ENCODE assay signal across 14 cellular contexts in the genomic region with DNA sequence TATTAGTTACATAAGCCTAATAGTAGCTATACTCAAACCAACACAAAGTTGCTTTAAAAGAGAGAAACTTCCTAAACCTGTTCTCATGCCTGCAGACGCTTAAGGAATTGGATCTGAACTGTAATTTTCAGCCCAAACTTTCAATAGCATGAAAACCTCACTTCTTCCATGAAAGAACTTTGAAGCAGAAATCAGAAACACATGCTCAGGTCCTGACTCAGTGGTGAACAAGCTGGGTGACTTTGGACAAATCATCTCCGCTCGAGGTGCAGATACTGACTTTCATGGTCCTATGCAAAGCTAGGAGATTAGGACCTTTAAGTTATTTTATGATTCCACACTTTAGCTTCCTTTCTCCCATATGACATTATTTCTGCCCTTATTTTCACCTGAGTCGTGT. TPM values are rescaled to one million over a fixed set of nuclear protein-coding genes. Genes with fewer than 3 reads are reported as not detected.
DNase-seq lines count a peak whose midpoint lies in the region; ATAC-seq, FAIRE-seq and TF ChIP-seq lines count a peak whose summit lies in the region.
"Had no signal": no experiment of that assay in that cellular context is flagged by ENCODE, and none has a peak within 500 bp of the region (broad histone marks: within the 10 kb centered on the region; RNA-seq: fewer than 3 reads in every experiment).

No MANE protein-coding gene starts in this region.

- no peak overlapping the region for H3K56ac ChIP-seq in H1 (replicated peaks; ENCODE audit: insufficient read length, low read depth, low read length)

- no peaks in the 10 kb centered on the region for H3K36me3 ChIP-seq in CD8-positive, alpha-beta memory T cell (ENCODE audit: insufficient read depth, low read length)
- no peaks in the 10 kb centered on the region for H3K36me3 ChIP-seq in SK-N-SH (replicated peaks in 1 of 2; ENCODE audit: control insufficient read depth in 1 of 2, insufficient read depth in 2 of 2, low read length in 1 of 2)
- no peaks in the 10 kb centered on the region for H3K36me3 ChIP-seq in H1 (ENCODE audit: control insufficient read depth in 2 of 4, insufficient read depth in 4 of 4, low read length in 3 of 4)
- H3K36me3 ChIP-seq in upper lobe of left lung, result no peaks in the 10 kb centered on the region
- H3K36me3 ChIP-seq: gastroesophageal sphincter had no signal

- DNase-seq in CD8-positive, alpha-beta memory T cell, result no peak
- DNase-seq in SK-N-SH (no peak), H1 (ENCODE audit: low read depth in 1 of 2, low spot score in 2 of 2) (no peak), epidermal melanocyte (ENCODE audit: insufficient read length, low spot score) (no peak), SW 1271 (lab: John Stamatoyannopoulos, UW) (no peak), upper lobe of left lung (no peak)
- DNase-seq: cerebellar nuclear complex, left ventricle myocardium superior, NCI-H526 treated with DMSO at 0.1 percent for 48 hours, posterior cingulate gyrus had no signal

- no peak overlapping the region for H2BK15ac ChIP-seq in H1 (ENCODE audit: low read length)

- FAIRE-seq in A204.1 (lab: Jason Lieb, UNC) (peak; percentile 25), H1 (lab: Jason Lieb, UNC) (no peak)

- ATAC-seq in GM19351 (IDR thresholded peaks at IDR 0.05; ENCODE audit: unreplicated experiment) (no peak), upper lobe of left lung (ENCODE audit: low FRiP score in 2 of 2) (no peak)
- ATAC-seq: left ventricle myocardium superior had no signal

- no peaks in the 10 kb centered on the region for H3K9me2 ChIP-seq in SK-N-SH

- no peak overlapping the region for H4K91ac ChIP-seq in H1 (replicated peaks; ENCODE audit: insufficient read length, low read length)

- H2BK120ac ChIP-seq in H1 (replicated peaks; ENCODE audit: low read depth, low read length), result no peak overlapping the region

- no peak overlapping the region for H2AK5ac ChIP-seq in H1 (ENCODE audit: low read depth, low read length)

- H3K79me1 ChIP-seq in H1 (ENCODE audit: low read depth, low read length), result no peaks in the 10 kb centered on the region

- peak overlapping the region in 5 of 8 donors; percentile 14 to 96 (median 85) for H3K27ac Mint-ChIP-seq in CD8-positive, alpha-beta memory T cell

- TF ChIP-seq POLR2A in H1 (IDR thresholded peaks at IDR 0.05; ENCODE audit: control extremely low read depth in 1 of 2, low read depth in 2 of 2, low read length in 2 of 2), result no peak
- no peak for TF ChIP-seq POLR2A in upper lobe of left lung (IDR thresholded peaks at IDR 0.05)

- H3K27me3 ChIP-seq in CD8-positive, alpha-beta memory T cell (ENCODE audit: insufficient read depth, low read length, poor library complexity, severe bottlenecking), result no peaks in the 10 kb centered on the region
- H3K27me3 ChIP-seq in SK-N-SH (ENCODE audit: insufficient read depth), result no peaks in the 10 kb centered on the region
- no peaks in the 10 kb centered on the region; a peak in 1 of 7 replicates for H3K27me3 ChIP-seq in H1 (replicated peaks in 1 of 4; ENCODE audit: control insufficient read depth in 3 of 4, extremely low read depth in 1 of 4, insufficient read depth in 3 of 4, low read length in 3 of 4)
- H3K27me3 ChIP-seq in upper lobe of left lung, result no peaks in the 10 kb centered on the region
- H3K27me3 ChIP-seq: gastroesophageal sphincter had no signal

- POLR2A ChIA-PET in CD8-positive, alpha-beta memory T cell (lab: Charles Lee), result no interaction called here
- POLR2A ChIA-PET in SK-N-SH (lab: Yijun Ruan, JAX) (no interaction called here), H1 (lab: Charles Lee; ENCODE audit: partially characterized antibody) (no interaction called here)

- H2BK5ac ChIP-seq in H1 (ENCODE audit: low read depth, low read length), result no peak overlapping the region

- no peak overlapping the region for H3K27ac ChIP-seq in CD8-positive, alpha-beta memory T cell (ENCODE audit: low read depth, low read length)
- H3K27ac ChIP-seq in SK-N-SH (ENCODE audit: low read depth in 2 of 2, low read length in 1 of 2) (peak overlapping the region in 1 of 2 experiments; percentile 82; a peak in 2 of 4 replicates), H1 (ENCODE audit: low read depth, low read length) (no peak overlapping the region), upper lobe of left lung (no peak overlapping the region)

- no peak overlapping the region for H3K4ac ChIP-seq in H1 (replicated peaks; ENCODE audit: insufficient read length, low read depth, low read length)

- peaks cover 22 to 37% (median 34%) of the 10 kb centered on the region in 3 donors for H3K4me1 Mint-ChIP-seq in CD8-positive, alpha-beta memory T cell

- H3K9me3 ChIP-seq in CD8-positive, alpha-beta memory T cell (ENCODE audit: low read length), result no peaks in the 10 kb centered on the region
- H3K9me3 ChIP-seq in SK-N-SH, result no peaks in the 10 kb centered on the region
- no peaks in the 10 kb centered on the region for H3K9me3 ChIP-seq in H1 (ENCODE audit: insufficient read depth in 2 of 2, low read depth in 1 of 2, low read length in 1 of 2)
- H3K9me3 ChIP-seq in upper lobe of left lung, result no peaks in the 10 kb centered on the region
- H3K9me3 ChIP-seq: gastroesophageal sphincter had no signal

- no peak overlapping the region for H3K4me3 ChIP-seq in CD8-positive, alpha-beta memory T cell (ENCODE audit: low read length)
- no peak overlapping the region for H3K4me3 ChIP-seq in SK-N-SH (ENCODE audit: low read depth in 2 of 2, low read length in 1 of 2)
- H3K4me3 ChIP-seq in H1 (ENCODE audit: extremely low read depth in 1 of 4, insufficient read depth in 2 of 4, low read depth in 3 of 4, low read length in 4 of 4), result no peak overlapping the region
- H3K4me3 ChIP-seq in upper lobe of left lung, result no peak overlapping the region

- H3F3A ChIP-seq in SK-N-SH (replicated peaks; ENCODE audit: insufficient read depth), result peaks cover 11% of the 10 kb centered on the region

- no peak overlapping the region for H4K5ac ChIP-seq in H1 (ENCODE audit: insufficient read length, low read depth, low read length)

- H3K27me3 Mint-ChIP-seq in CD8-positive, alpha-beta memory T cell, result no peaks in the 10 kb centered on the region

- peaks cover 23% of the 10 kb centered on the region for H3K4me1 ChIP-seq in CD8-positive, alpha-beta memory T cell (ENCODE audit: insufficient read depth, low read length)
- H3K4me1 ChIP-seq in SK-N-SH (ENCODE audit: control insufficient read depth in 1 of 2, insufficient read depth in 2 of 2, low read depth in 1 of 2, low read length in 1 of 2) (peaks cover 10 to 12% of the 10 kb centered on the region in 2 experiments), H1 (replicated peaks in 1 of 4; ENCODE audit: control insufficient read depth in 3 of 4, insufficient read depth in 4 of 4, low read length in 3 of 4) (peaks cover 2 to 3% (median 2%) of the 10 kb centered on the region in 4 experiments; a peak in 4 of 7 replicates), upper lobe of left lung (peaks cover 5 to 17% (median 11%) of the 10 kb centered on the region in 4 donors)

- CTCF ChIA-PET in CD8-positive, alpha-beta memory T cell (lab: Charles Lee), result no interaction called here
- CTCF ChIA-PET in SK-N-SH (lab: Yijun Ruan, JAX), result no interaction called here
- CTCF ChIA-PET in H1 (lab: Charles Lee; ENCODE audit: partially characterized antibody), result interaction anchor here (1.0 to 1.6 kb wide), 3 partner anchors 9 to 76 kb away, joined by 3 to 8 read pairs (median 4); no protein-coding TSS in a partner anchor

- H2AFZ ChIP-seq in SK-N-SH (ENCODE audit: low read depth) (peak overlapping the region; percentile 83), H1 (ENCODE audit: low read length) (peak overlapping the region; percentile 69)

- H3K23ac ChIP-seq in H1 (ENCODE audit: insufficient read length), result no peak overlapping the region

- 43% methylated on average over 4 of the region's 4 CpGs for WGBS in SK-N-SH (ENCODE audit: low lambda C conversion rate)
- 88% methylated on average over 4 of the region's 4 CpGs; no CpG with 5 or more reads in 1 of the 2 experiments for WGBS in H1 (ENCODE audit: extremely low coverage in 1 of 2, insufficient coverage in 1 of 2, insufficient read length in 1 of 2, insufficient replicate concordance in 2 of 2, low coverage in 1 of 2, low lambda C conversion rate in 2 of 2, missing lambda C conversion rate in 1 of 2), 2 experiments
- WGBS in upper lobe of left lung, 2 donors, result 90 to 95% methylated on average over 4 of the region's 4 CpGs

- H2BK20ac ChIP-seq in H1 (ENCODE audit: low read length), result no peak overlapping the region

- no peaks in the 10 kb centered on the region; the same call in 1 of the 2 replicates for H3K23me2 ChIP-seq in H1 (ENCODE audit: low read depth, low read length)

- H4K8ac ChIP-seq in H1 (ENCODE audit: extremely low read depth, insufficient read depth, low read length), result no peak overlapping the region

- peak overlapping the region; percentile 47; the same call in 1 of the 2 replicates for H3K9ac ChIP-seq in SK-N-SH
- H3K9ac ChIP-seq in H1 (replicated peaks in 1 of 4; ENCODE audit: extremely low read depth in 1 of 4, low read depth in 3 of 4, low read length in 3 of 4), result no peak overlapping the region

- no peak for TF ChIP-seq EP300 in SK-N-SH (IDR thresholded peaks at IDR 0.05; ENCODE audit: borderline replicate concordance in 1 of 2, low read depth in 1 of 2, low read length in 1 of 2)
- TF ChIP-seq EP300 in H1 (IDR thresholded peaks at IDR 0.05; ENCODE audit: borderline replicate concordance in 1 of 2, low read depth in 2 of 2, low read length in 2 of 2), result no peak
- no peak for TF ChIP-seq EP300 in upper lobe of left lung (IDR thresholded peaks at IDR 0.05)

- TF ChIP-seq RAD21 in SK-N-SH (IDR thresholded peaks at IDR 0.05; ENCODE audit: low read length), result no peak
- TF ChIP-seq RAD21 in H1 (IDR thresholded peaks at IDR 0.05 in 1 of 2, conservative IDR thresholded peaks at IDR 0.05 in 1 of 2; ENCODE audit: low read depth in 2 of 2, low read length in 2 of 2), result no peak

- H3K4me3 Mint-ChIP-seq in CD8-positive, alpha-beta memory T cell, result peak overlapping the region in 5 of 7 donors; percentile 4 to 83 (median 72)

- no peaks in the 10 kb centered on the region for H4K20me1 ChIP-seq in SK-N-SH (ENCODE audit: insufficient read depth)
- no peaks in the 10 kb centered on the region for H4K20me1 ChIP-seq in H1 (replicated peaks in 1 of 2; ENCODE audit: control insufficient read depth in 1 of 2, insufficient read depth in 2 of 2, low read length in 2 of 2)

- H3K4me2 ChIP-seq in SK-N-SH (peak overlapping the region; percentile 64; the same call in 1 of the 2 replicates), H1 (ENCODE audit: insufficient read depth in 1 of 2, low read depth in 2 of 2, low read length in 2 of 2) (no peak overlapping the region; a peak in 1 of 4 replicates)

- no peak overlapping the region for H3K14ac ChIP-seq in H1 (ENCODE audit: insufficient read length)

- H3K36me3 Mint-ChIP-seq in CD8-positive, alpha-beta memory T cell, result no peaks in the 10 kb centered on the region

- no peak overlapping the region for H2BK12ac ChIP-seq in H1 (ENCODE audit: low read depth, low read length)

- H3K9me3 Mint-ChIP-seq in CD8-positive, alpha-beta memory T cell, result no peaks in the 10 kb centered on the region

- no peaks in the 10 kb centered on the region for H3K79me2 ChIP-seq in SK-N-SH (ENCODE audit: insufficient read depth)
- no peaks in the 10 kb centered on the region for H3K79me2 ChIP-seq in H1 (ENCODE audit: control insufficient read depth in 1 of 2, insufficient read depth in 2 of 2, low read length in 2 of 2)

- no peak for TF ChIP-seq CTCF in SK-N-SH (IDR thresholded peaks at IDR 0.05)
- no peak for TF ChIP-seq CTCF in H1 (IDR thresholded peaks at IDR 0.05; ENCODE audit: control extremely low read depth in 1 of 3, insufficient read depth in 1 of 3, low read depth in 1 of 3, low read length in 3 of 3)
- TF ChIP-seq CTCF in upper lobe of left lung (IDR thresholded peaks at IDR 0.05), result no peak

- H3K18ac ChIP-seq in H1 (ENCODE audit: extremely low read depth, low read length), result no peak overlapping the region

RNA-seq across cellular contexts. Expression of gene NOX3, which starts 36.5 kb away (rescaled TPM):
- total RNA-seq in CD8-positive, alpha-beta memory T cell, result not detected
- not detected for polyA plus RNA-seq in CD8-positive, alpha-beta memory T cell
- 0.02 TPM in 1 of 2 replicates, not detected in the other for polyA plus RNA-seq in SK-N-SH (2012; rRNA removed)
- polyA plus RNA-seq in SK-N-SH (2012; cell fraction: cytosol; rRNA removed), result 0.01 and 0.04 TPM in 2 replicates
- 0.06 TPM in 1 of 2 replicates, not detected in the other for polyA plus RNA-seq in SK-N-SH (2012; cell fraction: nucleus; rRNA removed)
- total RNA-seq in H1 (2021; fragmentation: NEBNext Ultra II Directional; extraction: Animal tissue kit (Norgen Biotek cat#: 25700)), result not detected in 2 replicates
- polyA plus RNA-seq in H1 (2011; rRNA removed), result not detected in 2 replicates
- not detected for polyA plus RNA-seq in H1 (2011; cell fraction: cytosol; rRNA removed)
- not detected for polyA plus RNA-seq in H1 (2011; cell fraction: nucleus; rRNA removed)
- polyA plus RNA-seq in H1 (2012, experiment 1 of 2), result not detected in 4 replicates
- not detected for polyA plus RNA-seq in H1 (2012, experiment 2 of 2)
- 0.02 TPM for polyA plus RNA-seq in H1 (2013, experiment 1 of 2)
- 0.04 TPM for polyA plus RNA-seq in H1 (2013, experiment 2 of 2)
- polyA minus RNA-seq in H1 (2011; rRNA and poly(A)+ RNA removed), result not detected in 2 replicates
- not detected for polyA minus RNA-seq in H1 (2011; cell fraction: cytosol; rRNA and poly(A)+ RNA removed)
- not detected for polyA minus RNA-seq in H1 (2011; cell fraction: nucleus; rRNA and poly(A)+ RNA removed)
- not detected for total RNA-seq in upper lobe of left lung
- total RNA-seq: left ventricle myocardium superior; T-helper 1 cell treated with Interleukin-12 subunit alpha and Interleukin-12 subunit beta and Interleukin-4 antibody, amounts not matched to agents 30 ng/mL and 1 ng/mL, for 36 hours had no signal
